In genomic region chr9:21965401-21965951, GRCh38 we compare ENCODE assay signal across 1 cellular context.
TF ChIP-seq lines count a peak whose summit lies in the region.

No MANE protein-coding gene starts in this region.

TF ChIP-seq in H1, 55 proteins besides CTCF, POLR2A, EP300 and RAD21 (continued from another document):
- TF ChIP-seq RBBP5 (IDR thresholded peaks at IDR 0.05; ENCODE audit: borderline replicate concordance, low read depth, low read length) = 0 out of 2 replicates have a peak, but pooled peaks have one; percentile 41
- TF ChIP-seq RNF2 (IDR thresholded peaks at IDR 0.05; ENCODE audit: borderline replicate concordance, low read depth, low read length, missing control alignments, poor library complexity, severe bottlenecking) = peak; percentile 23
- TF ChIP-seq MAFK (IDR thresholded peaks at IDR 0.05; ENCODE audit: low read depth, low read length) = no peak
- TF ChIP-seq JUND (IDR thresholded peaks at IDR 0.05; ENCODE audit: low read length) = no peak
- 0 out of 4 replicates have a peak, but pooled peaks of 1 of the 2 experiments have one; percentile 19 for TF ChIP-seq SIN3A (conservative IDR thresholded peaks at IDR 0.05 in 1 of 2, IDR thresholded peaks at IDR 0.05 in 1 of 2; ENCODE audit: low read depth in 1 of 2, low read length in 2 of 2)
- peak; percentile 91 for TF ChIP-seq SUZ12 (IDR thresholded peaks at IDR 0.05; ENCODE audit: low read length)
- TF ChIP-seq RFX5 (IDR thresholded peaks at IDR 0.05; ENCODE audit: borderline replicate concordance, low read depth, low read length) = no peak
- no peak for TF ChIP-seq FOSL1 (IDR thresholded peaks at IDR 0.05; ENCODE audit: insufficient read depth, low read depth, low read length)
- no peak for TF ChIP-seq SP4 (IDR thresholded peaks at IDR 0.05; ENCODE audit: low read length)
- TF ChIP-seq EZH2 (IDR thresholded peaks at IDR 0.05; ENCODE audit: low read depth, low read length, severe bottlenecking) = peak; percentile 91
- TF ChIP-seq CHD2 (IDR thresholded peaks at IDR 0.05; ENCODE audit: low read length) = 0 out of 2 replicates have a peak, but pooled peaks have one; percentile 16
- 0 out of 2 replicates have a peak, but pooled peaks have one; percentile 9 for TF ChIP-seq TBP (IDR thresholded peaks at IDR 0.05; ENCODE audit: low read depth, low read length)
- peak; percentile 26; the same call in 1 of the 2 replicates for TF ChIP-seq BACH1 (IDR thresholded peaks at IDR 0.05; ENCODE audit: low read length)
- TF ChIP-seq YY1 (IDR thresholded peaks at IDR 0.05; ENCODE audit: low read depth, low read length) = 0 out of 2 replicates have a peak, but pooled peaks have one; percentile 9
- TF ChIP-seq TCF12 (IDR thresholded peaks at IDR 0.05; ENCODE audit: low read depth, low read length) = no peak
TF ChIP-seq in H1: peak in this region for 10.
